23 cellular contexts compared by ENCODE assay signal in genomic region chr1:53165408-53165961, GRCh38. TPM values are rescaled to one million over a fixed set of nuclear protein-coding genes. Genes with fewer than 3 reads are reported as not detected.
DNase-seq lines count a peak whose midpoint lies in the region; ATAC-seq, FAIRE-seq and TF ChIP-seq lines count a peak whose summit lies in the region.
"Had no signal": no experiment of that assay in that cellular context is flagged by ENCODE, and none has a peak within 500 bp of the region (broad histone marks: within the 10 kb centered on the region; RNA-seq: fewer than 3 reads in every experiment).

No MANE protein-coding gene starts in this region.

- no peak for ATAC-seq in HG02678 (IDR thresholded peaks at IDR 0.05; ENCODE audit: unreplicated experiment)
- ATAC-seq: CD8-positive, alpha-beta T cell; GM23338; Panc1 had no signal

- no peaks in the 10 kb centered on the region for H3K36me3 ChIP-seq in H1 (ENCODE audit: control insufficient read depth in 2 of 4, insufficient read depth in 4 of 4, low read length in 3 of 4)
- H3K36me3 ChIP-seq in hepatocyte (replicated peaks; ENCODE audit: insufficient read depth, low read depth): no peaks in the 10 kb centered on the region
- H3K36me3 ChIP-seq in osteoblast (ENCODE audit: insufficient read depth, low read length): no peaks in the 10 kb centered on the region
- H3K36me3 ChIP-seq in trophoblast cell (ENCODE audit: control insufficient read depth in 1 of 2, insufficient read depth in 2 of 2, low read length in 2 of 2): no peaks in the 10 kb centered on the region
- H3K36me3 ChIP-seq: BLaER1 treated with 17β-estradiol and CSF1 and Interleukin-3, amounts not matched to agents 10 nM and 100 nM had no signal

- no peaks in the 10 kb centered on the region for H3K9me2 ChIP-seq in hepatocyte (replicated peaks; ENCODE audit: insufficient read depth)

- H4K8ac ChIP-seq in H1 (ENCODE audit: extremely low read depth, insufficient read depth, low read length) (no peak overlapping the region), trophoblast cell (ENCODE audit: low read depth, low read length) (no peak overlapping the region)

- peak; percentile 34 for DNase-seq in AG20443 (ENCODE audit: low spot score)
- DNase-seq in H1 (ENCODE audit: low read depth in 1 of 2, low spot score in 2 of 2): no peak
- DNase-seq in hepatocyte (ENCODE audit: low spot score): peak; percentile 50
- peak; percentile 42 for DNase-seq in osteoblast (ENCODE audit: insufficient read length, low spot score, missing footprints)
- DNase-seq in substantia nigra (lab: John Stamatoyannopoulos, UW): no peak
- no peak for DNase-seq in trophoblast cell
- no peak for DNase-seq in effector CD4-positive, alpha-beta T cell
- DNase-seq: Calu3; CD8-positive, alpha-beta T cell; EL; Karpas-422; NCI-H1417 treated with DMSO at 0.1 percent for 48 hours; NCI-H187 treated with DMSO at 0.1 percent for 48 hours; NCI-H345; NCI-H526 treated with DMSO at 0.1 percent for 48 hours had no signal

- H3K27me3 ChIP-seq in H1 (replicated peaks in 1 of 4; ENCODE audit: control insufficient read depth in 3 of 4, extremely low read depth in 1 of 4, insufficient read depth in 3 of 4, low read length in 3 of 4) (no peaks in the 10 kb centered on the region), hepatocyte (peaks cover 2% of the 10 kb centered on the region), osteoblast (ENCODE audit: insufficient read depth, low read length) (no peaks in the 10 kb centered on the region), trophoblast cell (ENCODE audit: insufficient read depth, low read length) (no peaks in the 10 kb centered on the region)
- H3K27me3 ChIP-seq: BLaER1 treated with 17β-estradiol and CSF1 and Interleukin-3, amounts not matched to agents 10 nM and 100 nM had no signal

- H3K18ac ChIP-seq in H1 (ENCODE audit: extremely low read depth, low read length): no peak overlapping the region
- H3K18ac ChIP-seq in trophoblast cell (ENCODE audit: low read length): no peak overlapping the region

- H3K27ac ChIP-seq in H1 (ENCODE audit: low read depth, low read length): no peak overlapping the region
- no peak overlapping the region for H3K27ac ChIP-seq in hepatocyte
- H3K27ac ChIP-seq in osteoblast (ENCODE audit: low read depth, low read length): no peak overlapping the region
- H3K27ac ChIP-seq in substantia nigra (ENCODE audit: low read depth, low read length, poor library complexity, severe bottlenecking): no peak overlapping the region
- H3K27ac ChIP-seq in trophoblast cell (ENCODE audit: low read depth, low read length): no peak overlapping the region
- H3K27ac ChIP-seq: BLaER1 treated with 17β-estradiol and CSF1 and Interleukin-3, amounts not matched to agents 10 nM and 100 nM had no signal

- TF ChIP-seq CTCF in H1 (IDR thresholded peaks at IDR 0.05; ENCODE audit: control extremely low read depth in 1 of 3, insufficient read depth in 1 of 3, low read depth in 1 of 3, low read length in 3 of 3): no peak
- no peak for TF ChIP-seq CTCF in hepatocyte (IDR thresholded peaks at IDR 0.05; ENCODE audit: poor library complexity)
- no peak for TF ChIP-seq CTCF in osteoblast (IDR thresholded peaks at IDR 0.05; ENCODE audit: extremely low read depth, low read depth, low read length)

- no peak overlapping the region for H3K4me2 ChIP-seq in H1 (ENCODE audit: insufficient read depth in 1 of 2, low read depth in 2 of 2, low read length in 2 of 2)
- no peak overlapping the region for H3K4me2 ChIP-seq in hepatocyte
- H3K4me2 ChIP-seq in osteoblast (ENCODE audit: insufficient read depth, low read length): no peak overlapping the region
- no peak overlapping the region for H3K4me2 ChIP-seq in trophoblast cell (ENCODE audit: low read length)
- H3K4me2 ChIP-seq: BLaER1 treated with 17β-estradiol and CSF1 and Interleukin-3, amounts not matched to agents 10 nM and 100 nM; GM23338 had no signal

- no peaks in the 10 kb centered on the region for H4K20me1 ChIP-seq in H1 (replicated peaks in 1 of 2; ENCODE audit: control insufficient read depth in 1 of 2, insufficient read depth in 2 of 2, low read length in 2 of 2)
- no peaks in the 10 kb centered on the region for H4K20me1 ChIP-seq in hepatocyte (ENCODE audit: insufficient read depth, poor library complexity, severe bottlenecking)
- H4K20me1 ChIP-seq in osteoblast (ENCODE audit: insufficient read depth, low read length): no peaks in the 10 kb centered on the region
- H4K20me1 ChIP-seq: BLaER1 treated with 17β-estradiol and CSF1 and Interleukin-3, amounts not matched to agents 10 nM and 100 nM had no signal

- no peaks in the 10 kb centered on the region for H3K23me2 ChIP-seq in H1 (ENCODE audit: low read depth, low read length)

- WGBS in H1 (ENCODE audit: extremely low coverage in 1 of 2, insufficient coverage in 1 of 2, insufficient read length in 1 of 2, insufficient replicate concordance in 2 of 2, low coverage in 1 of 2, low lambda C conversion rate in 2 of 2, missing lambda C conversion rate in 1 of 2), 2 experiments: 88% methylated on average over 5 of the region's 5 CpGs; no CpG with 5 or more reads in 1 of the 2 experiments
- 62% methylated on average over 5 of the region's 5 CpGs for WGBS in hepatocyte (ENCODE audit: low lambda C conversion rate, missing lambda C conversion rate)
- no CpG with 5 or more reads among the region's 5 CpGs for WGBS in trophoblast cell (ENCODE audit: extremely low coverage, insufficient coverage, insufficient read length)

- no peak overlapping the region for H3K56ac ChIP-seq in H1 (replicated peaks; ENCODE audit: insufficient read length, low read depth, low read length)

- H3K4me3 ChIP-seq in H1 (ENCODE audit: extremely low read depth in 1 of 4, insufficient read depth in 2 of 4, low read depth in 3 of 4, low read length in 4 of 4) (no peak overlapping the region), hepatocyte (no peak overlapping the region), osteoblast (ENCODE audit: insufficient read depth, low read length) (no peak overlapping the region), trophoblast cell (ENCODE audit: low read depth, low read length) (no peak overlapping the region)
- H3K4me3 ChIP-seq: BLaER1 treated with 17β-estradiol and CSF1 and Interleukin-3, amounts not matched to agents 10 nM and 100 nM; GM23338 had no signal

- no peak overlapping the region for H4K91ac ChIP-seq in H1 (replicated peaks; ENCODE audit: insufficient read length, low read length)
- H4K91ac ChIP-seq in trophoblast cell (ENCODE audit: low read depth, low read length): no peak overlapping the region

- no peak overlapping the region for H3K9ac ChIP-seq in H1 (replicated peaks in 1 of 4; ENCODE audit: extremely low read depth in 1 of 4, low read depth in 3 of 4, low read length in 3 of 4)
- H3K9ac ChIP-seq in trophoblast cell (ENCODE audit: low read length): no peak overlapping the region
- H3K9ac ChIP-seq: BLaER1 treated with 17β-estradiol and CSF1 and Interleukin-3, amounts not matched to agents 10 nM and 100 nM had no signal

- H3K14ac ChIP-seq in H1 (ENCODE audit: insufficient read length) (no peak overlapping the region), trophoblast cell (ENCODE audit: low read length) (no peak overlapping the region)

- H3K4me1 ChIP-seq in H1 (replicated peaks in 1 of 4; ENCODE audit: control insufficient read depth in 3 of 4, insufficient read depth in 4 of 4, low read length in 3 of 4) (peaks cover 0 to 12% (median 6%) of the 10 kb centered on the region in 4 experiments; a peak in 3 of 7 replicates), hepatocyte (ENCODE audit: insufficient read depth) (no peaks in the 10 kb centered on the region), osteoblast (ENCODE audit: insufficient read depth, low read length) (peaks cover 7% of the 10 kb centered on the region), trophoblast cell (ENCODE audit: control insufficient read depth in 1 of 2, insufficient read depth in 2 of 2, low read length in 2 of 2) (peaks cover 0 to 2% of the 10 kb centered on the region in 2 experiments)

- no peak for TF ChIP-seq POLR2A in H1 (IDR thresholded peaks at IDR 0.05; ENCODE audit: control extremely low read depth in 1 of 2, low read depth in 2 of 2, low read length in 2 of 2)

- H3K4ac ChIP-seq in H1 (replicated peaks; ENCODE audit: insufficient read length, low read depth, low read length): no peak overlapping the region
- no peak overlapping the region for H3K4ac ChIP-seq in trophoblast cell (ENCODE audit: low read depth, low read length)

- CTCF ChIA-PET in H1 (lab: Charles Lee; ENCODE audit: partially characterized antibody): interaction anchor here (1.1 to 3.1 kb wide), 6 partner anchors 8 to 54 kb away, joined by 3 to 14 read pairs (median 6); no protein-coding TSS in a partner anchor

- H3K79me1 ChIP-seq in H1 (ENCODE audit: low read depth, low read length): no peaks in the 10 kb centered on the region
- H3K79me1 ChIP-seq in trophoblast cell (ENCODE audit: low read length): peaks cover 1% of the 10 kb centered on the region

- no peaks in the 10 kb centered on the region for H3K9me3 ChIP-seq in H1 (ENCODE audit: insufficient read depth in 2 of 2, low read depth in 1 of 2, low read length in 1 of 2)
- H3K9me3 ChIP-seq in hepatocyte (ENCODE audit: low read depth): no peaks in the 10 kb centered on the region
- H3K9me3 ChIP-seq in osteoblast (ENCODE audit: low read depth, low read length): no peaks in the 10 kb centered on the region
- H3K9me3 ChIP-seq in trophoblast cell (ENCODE audit: insufficient read depth, low read depth, low read length): no peaks in the 10 kb centered on the region
- H3K9me3 ChIP-seq: BLaER1 treated with 17β-estradiol and CSF1 and Interleukin-3, amounts not matched to agents 10 nM and 100 nM had no signal

- H2AK5ac ChIP-seq in H1 (ENCODE audit: low read depth, low read length): no peak overlapping the region
- H2AK5ac ChIP-seq in trophoblast cell (ENCODE audit: low read length): no peak overlapping the region

- H4K5ac ChIP-seq in H1 (ENCODE audit: insufficient read length, low read depth, low read length): no peak overlapping the region

- H2BK12ac ChIP-seq in H1 (ENCODE audit: low read depth, low read length) (no peak overlapping the region), trophoblast cell (ENCODE audit: low read length) (no peak overlapping the region)

- no peak overlapping the region for H2BK15ac ChIP-seq in H1 (ENCODE audit: low read length)

- no peak overlapping the region for H2BK20ac ChIP-seq in H1 (ENCODE audit: low read length)

- POLR2A ChIA-PET in H1 (lab: Charles Lee; ENCODE audit: partially characterized antibody): no interaction called here

- no peak for TF ChIP-seq RAD21 in H1 (IDR thresholded peaks at IDR 0.05 in 1 of 2, conservative IDR thresholded peaks at IDR 0.05 in 1 of 2; ENCODE audit: low read depth in 2 of 2, low read length in 2 of 2)

- H3K23ac ChIP-seq in H1 (ENCODE audit: insufficient read length) (no peak overlapping the region), trophoblast cell (ENCODE audit: low read length) (no peak overlapping the region)

- H3K79me2 ChIP-seq in H1 (ENCODE audit: control insufficient read depth in 1 of 2, insufficient read depth in 2 of 2, low read length in 2 of 2) (no peaks in the 10 kb centered on the region), hepatocyte (no peaks in the 10 kb centered on the region), osteoblast (ENCODE audit: insufficient read depth, low read length) (no peaks in the 10 kb centered on the region), trophoblast cell (ENCODE audit: control insufficient read depth, insufficient read depth, low read length, poor library complexity) (no peaks in the 10 kb centered on the region)

- no peak overlapping the region for H2BK5ac ChIP-seq in H1 (ENCODE audit: low read depth, low read length)
- H2BK5ac ChIP-seq in trophoblast cell (ENCODE audit: low read depth, low read length, poor library complexity): no peak overlapping the region

- no peak for TF ChIP-seq EP300 in H1 (IDR thresholded peaks at IDR 0.05; ENCODE audit: borderline replicate concordance in 1 of 2, low read depth in 2 of 2, low read length in 2 of 2)

- no peak overlapping the region for H2BK120ac ChIP-seq in H1 (replicated peaks; ENCODE audit: low read depth, low read length)
- H2BK120ac ChIP-seq in trophoblast cell (ENCODE audit: insufficient read depth, low read length, poor library complexity): no peak overlapping the region

- no peak overlapping the region for H4K12ac ChIP-seq in trophoblast cell (ENCODE audit: low read depth, low read length)

- FAIRE-seq in H1 (lab: Jason Lieb, UNC): no peak
- FAIRE-seq: A204.1, GM12891, GM18507 had no signal

- H2AFZ ChIP-seq in H1 (ENCODE audit: low read length): no peak overlapping the region
- H2AFZ ChIP-seq in hepatocyte: no peak overlapping the region
- no peak overlapping the region for H2AFZ ChIP-seq in osteoblast (ENCODE audit: low read length)
- no peak overlapping the region for H2AFZ ChIP-seq in trophoblast cell (ENCODE audit: insufficient read depth, low read length, poor library complexity)

RNA-seq across cellular contexts. Expression of gene SLC1A7, which starts 23.0 kb away (rescaled TPM):
- not detected in 2 replicates for total RNA-seq in H1 (2021; fragmentation: NEBNext Ultra II Directional; extraction: Animal tissue kit (Norgen Biotek cat#: 25700))
- polyA plus RNA-seq in H1 (2011; rRNA removed) (0.03 TPM in 1 of 2 replicates, not detected in the other), hepatocyte (0.46 TPM in 1 of 2 replicates, not detected in the other)
- polyA plus RNA-seq in H1 (2011; cell fraction: cytosol; rRNA removed): not detected
- polyA plus RNA-seq in H1 (2011; cell fraction: nucleus; rRNA removed): 0.10 TPM
- not detected in 4 replicates for polyA plus RNA-seq in H1 (2012, experiment 1 of 2)
- polyA plus RNA-seq in H1 (2012, experiment 2 of 2): not detected
- polyA plus RNA-seq in H1 (2013, experiment 1 of 2): not detected
- not detected for polyA plus RNA-seq in H1 (2013, experiment 2 of 2)
- not detected in 2 replicates for polyA minus RNA-seq in H1 (2011; rRNA and poly(A)+ RNA removed)
- not detected for polyA minus RNA-seq in H1 (2011; cell fraction: cytosol; rRNA and poly(A)+ RNA removed)
- not detected for polyA minus RNA-seq in H1 (2011; cell fraction: nucleus; rRNA and poly(A)+ RNA removed)
- total RNA-seq in hepatocyte (not detected in 2 replicates), osteoblast (under 0.01 and 0.36 TPM in 2 replicates)
- polyA plus RNA-seq in trophoblast cell (2013): 0.03 and 0.04 TPM in 2 replicates
- total RNA-seq: Calu3; CD8-positive, alpha-beta T cell; GM23338; MCF 10A had no signal
- polyA plus RNA-seq: GM23338 had no signal

RNA-seq across cellular contexts. Expression of gene CPT2, which starts 31.1 kb away (rescaled TPM):
- total RNA-seq in H1 (2021; fragmentation: NEBNext Ultra II Directional; extraction: Animal tissue kit (Norgen Biotek cat#: 25700)): 21.6 and 23.9 TPM in 2 replicates
- 25.5 and 29.9 TPM in 2 replicates for polyA plus RNA-seq in H1 (2011; rRNA removed)
- polyA plus RNA-seq in H1 (2011; cell fraction: cytosol; rRNA removed): 25.8 TPM
- polyA plus RNA-seq in H1 (2011; cell fraction: nucleus; rRNA removed): 21.9 TPM
- polyA plus RNA-seq in H1 (2012, experiment 1 of 2): 17.9 to 23.3 TPM (median 21.0 TPM) in 4 replicates
- 24.4 TPM for polyA plus RNA-seq in H1 (2012, experiment 2 of 2)
- polyA plus RNA-seq in H1 (2013, experiment 1 of 2): 25.0 TPM
- 21.4 TPM for polyA plus RNA-seq in H1 (2013, experiment 2 of 2)
- polyA minus RNA-seq in H1 (2011; rRNA and poly(A)+ RNA removed): 30.4 and 32.2 TPM in 2 replicates
- polyA minus RNA-seq in H1 (2011; cell fraction: cytosol; rRNA and poly(A)+ RNA removed): 14.7 TPM
- polyA minus RNA-seq in H1 (2011; cell fraction: nucleus; rRNA and poly(A)+ RNA removed): 16.6 TPM
- total RNA-seq in hepatocyte: 25.0 and 29.3 TPM in 2 replicates
- polyA plus RNA-seq in hepatocyte: 22.8 and 29.1 TPM in 2 replicates
- 20.6 and 24.2 TPM in 2 replicates for total RNA-seq in osteoblast
- polyA plus RNA-seq in trophoblast cell (2013): 11.5 and 11.9 TPM in 2 replicates

RNA-seq across cellular contexts. Expression of gene CZIB, which starts 54.9 kb away (rescaled TPM):
- 46.5 and 46.8 TPM in 2 replicates for total RNA-seq in H1 (2021; fragmentation: NEBNext Ultra II Directional; extraction: Animal tissue kit (Norgen Biotek cat#: 25700))
- polyA plus RNA-seq in H1 (2011; rRNA removed): 36.1 and 48.0 TPM in 2 replicates
- polyA plus RNA-seq in H1 (2011; cell fraction: cytosol; rRNA removed): 60.0 TPM
- 39.5 TPM for polyA plus RNA-seq in H1 (2011; cell fraction: nucleus; rRNA removed)
- polyA plus RNA-seq in H1 (2012, experiment 1 of 2): 50.0 to 63.5 TPM (median 59.6 TPM) in 4 replicates
- 25.2 TPM for polyA plus RNA-seq in H1 (2012, experiment 2 of 2)
- polyA plus RNA-seq in H1 (2013, experiment 1 of 2): 43.0 TPM
- 44.6 TPM for polyA plus RNA-seq in H1 (2013, experiment 2 of 2)
- 28.3 and 29.4 TPM in 2 replicates for polyA minus RNA-seq in H1 (2011; rRNA and poly(A)+ RNA removed)
- 13.9 TPM for polyA minus RNA-seq in H1 (2011; cell fraction: cytosol; rRNA and poly(A)+ RNA removed)
- polyA minus RNA-seq in H1 (2011; cell fraction: nucleus; rRNA and poly(A)+ RNA removed): 47.7 TPM
- total RNA-seq in hepatocyte: 40.7 and 51.9 TPM in 2 replicates
- 53.9 and 61.0 TPM in 2 replicates for polyA plus RNA-seq in hepatocyte
- 63.7 and 65.4 TPM in 2 replicates for total RNA-seq in osteoblast
- 32.3 and 34.4 TPM in 2 replicates for polyA plus RNA-seq in trophoblast cell (2013)

Comparison
In these comparisons a context has a peak if more than half of its experiments do, and no peak if none do; other contexts are left out.
1. DNase-seq: peak in AG20443 (single experiment), hepatocyte (single experiment) and osteoblast (single experiment); none in H1 (0 of 2), substantia nigra (0 of 49), trophoblast cell (0 of 2) and effector CD4-positive, alpha-beta T cell (single experiment).